7 cellular contexts compared by ENCODE assay signal in genomic region chr1:27668121-27668807, GRCh38.
"Had no signal": no experiment of that assay in that cellular context is flagged by ENCODE, and none has a peak within 500 bp of the region (broad histone marks: within the 10 kb centered on the region; RNA-seq: fewer than 3 reads in every experiment).

No MANE protein-coding gene starts in this region.

- H3K36me3 ChIP-seq: ascending aorta, right atrium auricular region had no signal

- H3K27ac ChIP-seq: ascending aorta had no signal

- H3K9me3 ChIP-seq: ascending aorta, mucosa of descending colon, right atrium auricular region, tibial nerve had no signal

- H3K4me3 ChIP-seq: mucosa of descending colon had no signal

- H3K27me3 Mint-ChIP-seq: activated B cell treated with CpG ODN at 0.5 μM for 24 hours; naive thymus-derived CD4-positive, alpha-beta T cell had no signal

- H3K9me3 Mint-ChIP-seq: activated B cell treated with CpG ODN at 0.5 μM for 24 hours; naive thymus-derived CD4-positive, alpha-beta T cell; T-helper 2 cell treated with Interferon-gamma antibody and Interleukin-4, amounts not matched to agents 5 μg/mL and 100 μg/mL, for 36 hours had no signal

- H3K27me3 ChIP-seq: ascending aorta, right atrium auricular region, tibial nerve had no signal
